In the genomic region with DNA sequence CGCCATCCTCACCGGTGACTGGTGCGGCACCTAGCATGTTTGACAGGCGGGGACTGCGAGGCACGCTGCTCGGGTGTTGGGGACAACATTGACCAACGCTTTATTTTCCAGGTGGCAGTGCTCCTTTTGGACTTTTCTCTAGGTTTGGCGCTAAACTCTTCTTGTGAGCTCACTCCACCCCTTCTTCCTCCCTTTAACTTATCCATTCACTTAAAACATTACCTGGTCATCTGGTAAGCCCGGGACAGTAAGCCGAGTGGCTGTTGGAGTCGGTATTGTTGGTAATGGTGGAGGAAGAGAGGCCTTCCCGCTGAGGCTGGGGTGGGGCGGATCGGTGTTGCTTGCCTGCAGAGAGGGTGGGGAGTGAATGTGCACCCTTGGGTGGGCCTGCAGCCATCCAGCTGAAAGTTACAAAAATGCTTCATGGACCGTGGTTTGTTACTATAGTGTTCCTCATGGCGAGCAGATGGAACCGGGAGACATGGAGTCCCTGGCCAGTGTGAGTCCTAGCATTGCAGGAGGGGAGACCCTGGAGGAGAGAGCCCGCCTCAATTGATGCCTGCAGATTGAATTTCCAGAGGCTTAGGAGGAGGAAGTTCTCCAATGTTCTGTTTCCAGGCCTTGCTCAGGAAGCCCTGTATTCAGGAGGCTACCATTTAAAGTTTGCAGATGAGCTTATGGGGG, we compare ENCODE assay signal across 1 cellular context.
TF ChIP-seq lines count a peak whose summit lies in the region.

No MANE protein-coding gene starts in this region.

TF ChIP-seq in neural cell, 6 proteins besides CTCF, POLR2A, EP300 and RAD21 (continued from another document):
- no peak for TF ChIP-seq SMC3 (conservative IDR thresholded peaks at IDR 0.05; ENCODE audit: poor library complexity)
